ENCODE assay signal across 17 cellular contexts in the genomic region with DNA sequence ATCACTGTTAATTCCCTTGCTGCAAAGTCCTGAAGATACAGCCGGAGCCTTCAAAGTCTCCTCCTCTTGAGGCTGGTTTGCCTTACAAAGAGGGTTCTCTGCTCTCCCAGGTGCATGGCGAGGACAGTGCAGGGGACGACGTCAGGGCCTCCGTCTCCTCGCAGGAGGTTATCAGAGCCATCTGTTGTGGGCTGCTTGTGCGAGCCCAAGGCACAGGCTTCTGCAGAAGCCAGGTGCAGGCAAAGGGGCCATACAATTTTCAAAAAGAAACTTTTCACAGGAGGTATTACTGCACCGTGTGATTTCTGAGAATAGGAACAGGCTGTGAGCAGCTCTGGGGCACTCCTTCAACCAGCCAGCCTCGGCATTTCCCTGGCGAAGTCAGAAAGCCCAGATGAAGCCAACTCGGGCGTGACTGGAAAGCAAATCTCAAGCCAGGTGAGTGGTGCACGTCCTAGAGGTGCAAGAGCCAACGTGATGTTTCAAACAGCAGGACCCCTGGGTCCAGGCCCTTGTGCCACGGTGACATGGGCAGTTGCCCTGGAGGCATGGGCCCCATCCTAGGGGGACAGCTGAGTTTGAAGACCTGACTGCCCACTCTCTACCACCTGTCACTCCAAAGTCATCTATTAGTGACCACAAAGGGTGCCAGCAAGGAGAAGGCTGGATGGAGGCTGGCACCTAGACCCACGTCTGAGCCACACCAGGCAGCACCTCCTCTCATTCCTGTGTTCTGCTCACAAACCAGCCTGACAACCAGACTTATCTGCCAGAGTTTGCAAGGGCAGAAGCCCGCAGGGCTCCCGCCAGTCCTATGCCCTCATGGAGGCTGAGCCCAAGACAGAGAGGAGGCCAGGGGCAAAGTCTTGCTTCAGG.
DNase-seq lines count a peak whose midpoint lies in the region; ATAC-seq lines count a peak whose summit lies in the region.
"Had no signal": no experiment of that assay in that cellular context is flagged by ENCODE, and none has a peak within 500 bp of the region (broad histone marks: within the 10 kb centered on the region; RNA-seq: fewer than 3 reads in every experiment).

No MANE protein-coding gene starts in this region.

- no peaks in the 10 kb centered on the region for H3K9me3 ChIP-seq in BLaER1 treated with 17β-estradiol and CSF1 and Interleukin-3, amounts not matched to agents 10 nM and 100 nM (replicated peaks in 1 of 11)
- H3K9me3 ChIP-seq: gastroesophageal sphincter, tibial nerve had no signal

- H3K27ac ChIP-seq in BLaER1 treated with 17β-estradiol and CSF1 and Interleukin-3, amounts not matched to agents 10 nM and 100 nM = no peak overlapping the region
- H3K27ac ChIP-seq in cingulate gyrus (ENCODE audit: low read depth, low read length) = peak overlapping the region; percentile 29
- H3K27ac ChIP-seq: brain microvascular endothelial cell, gastroesophageal sphincter, tibial nerve had no signal

- peak; percentile 23 for DNase-seq in DMS 273 (lab: John Stamatoyannopoulos, UW; ENCODE audit: unreplicated experiment)
- no peak for DNase-seq in DMS 273 treated with DMSO at 0.1 percent for 48 hours (lab: John Stamatoyannopoulos, UW)
- peak; percentile 65 for DNase-seq in RPMI8226
- DNase-seq in HUDEP-2 (lab: John Stamatoyannopoulos, UW; ENCODE audit: unreplicated experiment in 76 of 76) = no peak
- DNase-seq: activated T-cell treated with anti-CD3 and anti-CD28 coated beads, Interleukin-2, amount 50 U/mL, for 48 hours; brain microvascular endothelial cell; DMS153; midbrain; NCI-H187; NCI-H510A; retina had no signal

- H3K9ac ChIP-seq in BLaER1 treated with 17β-estradiol and CSF1 and Interleukin-3, amounts not matched to agents 10 nM and 100 nM = no peak overlapping the region

- peaks cover 0 to 41% (median 0%) of the 10 kb centered on the region in 11 experiments; a peak in 4 of 22 replicates for H4K20me1 ChIP-seq in BLaER1 treated with 17β-estradiol and CSF1 and Interleukin-3, amounts not matched to agents 10 nM and 100 nM

- H3K27me3 ChIP-seq in BLaER1 treated with 17β-estradiol and CSF1 and Interleukin-3, amounts not matched to agents 10 nM and 100 nM = peaks cover 0 to 25% (median 0%) of the 10 kb centered on the region in 11 experiments; a peak in 3 of 22 replicates
- H3K27me3 ChIP-seq: gastroesophageal sphincter, tibial nerve had no signal

- peaks cover 20 to 40% (median 35%) of the 10 kb centered on the region in 10 experiments for H3K4me1 ChIP-seq in BLaER1 treated with 17β-estradiol and CSF1 and Interleukin-3, amounts not matched to agents 10 nM and 100 nM
- H3K4me1 ChIP-seq: gastroesophageal sphincter, tibial nerve had no signal

- no peak overlapping the region for H3K4me3 ChIP-seq in BLaER1 treated with 17β-estradiol and CSF1 and Interleukin-3, amounts not matched to agents 10 nM and 100 nM
- H3K4me3 ChIP-seq: gastroesophageal sphincter, tibial nerve had no signal

- H3K36me3 ChIP-seq in BLaER1 treated with 17β-estradiol and CSF1 and Interleukin-3, amounts not matched to agents 10 nM and 100 nM = no peaks in the 10 kb centered on the region
- H3K36me3 ChIP-seq: brain microvascular endothelial cell, gastroesophageal sphincter, tibial nerve had no signal

- peak overlapping the region in 9 of 11 experiments; percentile 38 to 67 (median 57); a peak in 14 of 22 replicates for H3K4me2 ChIP-seq in BLaER1 treated with 17β-estradiol and CSF1 and Interleukin-3, amounts not matched to agents 10 nM and 100 nM

- ATAC-seq in HG02588 (IDR thresholded peaks at IDR 0.05; ENCODE audit: unreplicated experiment) (no peak), GM21737 (IDR thresholded peaks at IDR 0.05; ENCODE audit: unreplicated experiment) (no peak)
- ATAC-seq: gastroesophageal sphincter had no signal

Comparison
In these comparisons a context has a peak if more than half of its experiments do, and no peak if none do; other contexts are left out.
1. DNase-seq: peak in DMS 273 (single experiment) and RPMI8226 (single experiment); none in DMS 273 treated with DMSO at 0.1 percent for 48 hours (single experiment) and HUDEP-2 (0 of 76).